In genomic region chr9:78871452-78872331, GRCh38 we compare ENCODE assay signal across 10 cellular contexts.
A peak's percentile ranks its signal among the peaks of the same experiment; 100 is the strongest.
DNase-seq lines count a peak whose midpoint lies in the region; FAIRE-seq and TF ChIP-seq lines count a peak whose summit lies in the region.
"Had no signal": no experiment of that assay in that cellular context is flagged by ENCODE, and none has a peak within 500 bp of the region (broad histone marks: within the 10 kb centered on the region; RNA-seq: fewer than 3 reads in every experiment).

No MANE protein-coding gene starts in this region.

- TF ChIP-seq CTCF in AG09319 (IDR thresholded peaks at IDR 0.05; ENCODE audit: low read depth, low read length), result no peak
- TF ChIP-seq CTCF in WERI-Rb-1 (IDR thresholded peaks at IDR 0.05; ENCODE audit: low read depth, low read length), result no peak
- TF ChIP-seq CTCF in transverse colon (IDR thresholded peaks at IDR 0.05), result no peak
- TF ChIP-seq CTCF in vagina (IDR thresholded peaks at IDR 0.05), result no peak

- H3K27me3 ChIP-seq in WERI-Rb-1 (ENCODE audit: insufficient read depth, low read depth, severe bottlenecking) (no peaks in the 10 kb centered on the region), transverse colon (no peaks in the 10 kb centered on the region), vagina (no peaks in the 10 kb centered on the region)
- H3K27me3 ChIP-seq: colonic mucosa had no signal

- WGBS in transverse colon (ENCODE audit: low coverage in 1 of 2), 2 donors, result 68 to 69% methylated on average over 4 of the region's 4 CpGs

- DNase-seq in AG09319 (ENCODE audit: extremely low read depth, low read depth) (peak; percentile 72), HTR-8/SVneo (ENCODE audit: insufficient read length, low spot score) (peak; percentile 46), astrocyte of the hippocampus (ENCODE audit: low read depth, low spot score) (peak; percentile 90), kidney glomerular epithelial cell (lab: John Stamatoyannopoulos, UW) (peak; percentile 54), WERI-Rb-1 (no peak), transverse colon (no peak), NCI-H774 (lab: John Stamatoyannopoulos, UW) (no peak), vagina (ENCODE audit: extremely low spot score in 2 of 2) (no peak)
- DNase-seq: colonic mucosa had no signal

- intact Hi-C loops in transverse colon (cut with DNase I; ENCODE audit: low total_unique reads) (no loop called here), vagina (cut with DNase I) (no loop called here)

- no peaks in the 10 kb centered on the region for H3K36me3 ChIP-seq in WERI-Rb-1
- H3K36me3 ChIP-seq in transverse colon, result no peaks in the 10 kb centered on the region
- H3K36me3 ChIP-seq in vagina, result no peaks in the 10 kb centered on the region
- H3K36me3 ChIP-seq: colonic mucosa had no signal

- in situ Hi-C loops in transverse colon (cut with MboI; ENCODE audit: low pct_ligation_motif_present in 1 of 4, low pct_unique_long_range_greater_than_20kb in 1 of 4, low sequenced_read_pairs in 3 of 4), result no loop called here

- no peak for FAIRE-seq in HTR-8/SVneo (lab: Jason Lieb, UNC)

- TF ChIP-seq POLR2A in transverse colon (IDR thresholded peaks at IDR 0.05) (no peak), vagina (IDR thresholded peaks at IDR 0.05) (no peak)

- H3K9me3 ChIP-seq in WERI-Rb-1 (ENCODE audit: severe bottlenecking), result no peaks in the 10 kb centered on the region
- H3K9me3 ChIP-seq in transverse colon, result no peaks in the 10 kb centered on the region
- no peaks in the 10 kb centered on the region for H3K9me3 ChIP-seq in vagina
- H3K9me3 ChIP-seq: colonic mucosa had no signal

- no peak overlapping the region for H3K4me3 ChIP-seq in WERI-Rb-1 (ENCODE audit: low read depth, low read length)
- H3K4me3 ChIP-seq in transverse colon, result no peak overlapping the region
- no peak overlapping the region for H3K4me3 ChIP-seq in vagina
- H3K4me3 ChIP-seq: colonic mucosa had no signal

- no peaks in the 10 kb centered on the region for H3K4me1 ChIP-seq in transverse colon
- H3K4me1 ChIP-seq in vagina, result no peaks in the 10 kb centered on the region
- H3K4me1 ChIP-seq: colonic mucosa had no signal

- H3K27ac ChIP-seq in WERI-Rb-1, result no peak overlapping the region
- no peak overlapping the region for H3K27ac ChIP-seq in transverse colon
- no peak overlapping the region for H3K27ac ChIP-seq in vagina
- H3K27ac ChIP-seq: colonic mucosa, VCaP had no signal

- TF ChIP-seq EP300 in transverse colon (IDR thresholded peaks at IDR 0.05; ENCODE audit: low read depth), result no peak

Comparison
In these comparisons a context has a peak if more than half of its experiments do, and no peak if none do; other contexts are left out.
1. DNase-seq: peak in AG09319 (single experiment), HTR-8/SVneo (single experiment), astrocyte of the hippocampus (single experiment) and kidney glomerular epithelial cell (single experiment); none in WERI-Rb-1 (single experiment), transverse colon (single experiment), NCI-H774 (single experiment) and vagina (0 of 2).